33 cellular contexts compared by ENCODE assay signal in genomic region chr10:80755893-80756292, GRCh38.
DNase-seq lines count a peak whose midpoint lies in the region; ATAC-seq, FAIRE-seq and TF ChIP-seq lines count a peak whose summit lies in the region.
"Had no signal": no experiment of that assay in that cellular context is flagged by ENCODE, and none has a peak within 500 bp of the region (broad histone marks: within the 10 kb centered on the region; RNA-seq: fewer than 3 reads in every experiment).

No MANE protein-coding gene starts in this region.

- no peak overlapping the region for H3K9ac ChIP-seq in K562 (ENCODE audit: insufficient read depth in 1 of 2, low read depth in 2 of 2, low read length in 2 of 2)
- H3K9ac ChIP-seq in parathyroid adenoma = no peak overlapping the region
- H3K9ac ChIP-seq: BLaER1; BLaER1 treated with 17β-estradiol and CSF1 and Interleukin-3, amounts not matched to agents 10 nM and 100 nM had no signal

- POLR2A ChIA-PET in K562 (lab: Yijun Ruan, JAX) = no interaction called here

- TF ChIP-seq RAD21 in K562 (CRISPR knock-in tag; conservative IDR thresholded peaks at IDR 0.05 in 1 of 2, IDR thresholded peaks at IDR 0.05 in 1 of 2) = no peak

- H3K4me2 ChIP-seq in K562 (ENCODE audit: insufficient read depth, low read length) (no peak overlapping the region), parathyroid adenoma (ENCODE audit: low read length) (no peak overlapping the region)
- H3K4me2 ChIP-seq: A549; BLaER1; BLaER1 treated with 17β-estradiol and CSF1 and Interleukin-3, amounts not matched to agents 10 nM and 100 nM had no signal

- CTCF ChIA-PET in K562 (lab: Yijun Ruan, JAX; ENCODE audit: low intra/inter-chr PET ratio) = no interaction called here

- no peak for TF ChIP-seq EP300 in K562 (IDR thresholded peaks at IDR 0.05; ENCODE audit: low read length)
- no peak for TF ChIP-seq EP300 in esophagus muscularis mucosa (IDR thresholded peaks at IDR 0.05)

- H3K4me3 ChIP-seq in K562 (no peak overlapping the region), parathyroid adenoma (ENCODE audit: low read depth, low read length) (no peak overlapping the region), esophagus muscularis mucosa (no peak overlapping the region)
- H3K4me3 ChIP-seq: A549; BLaER1; BLaER1 treated with 17β-estradiol and CSF1 and Interleukin-3, amounts not matched to agents 10 nM and 100 nM had no signal

- in situ Hi-C loops in K562 (cut with MboI) = no loop called here

- no peaks in the 10 kb centered on the region for H3K79me2 ChIP-seq in K562 (ENCODE audit: control insufficient read depth, insufficient read depth, low read length)
- no peaks in the 10 kb centered on the region for H3K79me2 ChIP-seq in parathyroid adenoma

- BruUV-seq in K562 (replicated peaks; lab: Mats Ljungman, UMichigan) = no TSS peak

- TF ChIP-seq CTCF in K562 (IDR thresholded peaks at IDR 0.05 in 2 of 3, conservative IDR thresholded peaks at IDR 0.05 in 1 of 3; ENCODE audit: insufficient read depth in 2 of 3, low read depth in 1 of 3, low read length in 3 of 3) = no peak
- no peak for TF ChIP-seq CTCF in parathyroid adenoma (IDR thresholded peaks at IDR 0.05)
- TF ChIP-seq CTCF in esophagus muscularis mucosa (IDR thresholded peaks at IDR 0.05) = no peak

- H3K9me1 ChIP-seq in K562 (ENCODE audit: control insufficient read depth, insufficient read depth, low read length) = no peaks in the 10 kb centered on the region

- DNase-seq in OCI-M1 (lab: John Stamatoyannopoulos, UW) (peak; percentile 43), K562 (ENCODE audit: extremely low read depth in 1 of 4, low spot score in 3 of 4) (peak; percentile 41 to 65 (median 56)), medulla oblongata (ENCODE audit: extremely low spot score) (no peak), esophagus muscularis mucosa (ENCODE audit: extremely low spot score) (no peak)
- DNase-seq: 8988T; ACHN; AML-193; BE2C; C1 segment of cervical spinal cord; Caco-2; Calu3; CD4-positive, alpha-beta memory T cell; CD4-positive, alpha-beta T cell; CD4-positive, CD25-positive, alpha-beta regulatory T cell; CD8-positive, alpha-beta memory T cell; CD8-positive, alpha-beta T cell; COR-L47; DMS 273 treated with DMSO at 0.1 percent for 48 hours; DMS153; DMS53; DMS79; DMS79 treated with DMSO at 0.1 percent for 48 hours; DND-41; EL had no signal

- no peaks in the 10 kb centered on the region for H4K20me1 ChIP-seq in K562 (replicated peaks; ENCODE audit: control insufficient read depth, insufficient read depth, low read length)
- H4K20me1 ChIP-seq: BLaER1; BLaER1 treated with 17β-estradiol and CSF1 and Interleukin-3, amounts not matched to agents 10 nM and 100 nM had no signal

- H3K9me3 ChIP-seq in K562 (replicated peaks; ENCODE audit: control insufficient read depth, insufficient read depth, low read depth, low read length) (no peaks in the 10 kb centered on the region), parathyroid adenoma (ENCODE audit: control insufficient read depth, low read length) (no peaks in the 10 kb centered on the region), esophagus muscularis mucosa (no peaks in the 10 kb centered on the region)
- H3K9me3 ChIP-seq: A549, BE2C, Caco-2 had no signal

- intact Hi-C loops in K562 (cut with micrococcal nuclease) (no loop called here), esophagus muscularis mucosa (cut with DNase I) (no loop called here)

- H3K27me3 ChIP-seq in K562 (ENCODE audit: control insufficient read depth in 2 of 2, insufficient read depth in 2 of 2, low read length in 2 of 2) = no peaks in the 10 kb centered on the region
- H3K27me3 ChIP-seq in parathyroid adenoma (ENCODE audit: control insufficient read depth, insufficient read depth, low read length) = no peaks in the 10 kb centered on the region
- no peaks in the 10 kb centered on the region for H3K27me3 ChIP-seq in esophagus muscularis mucosa
- H3K27me3 ChIP-seq: BE2C; BLaER1; BLaER1 treated with 17β-estradiol and CSF1 and Interleukin-3, amounts not matched to agents 10 nM and 100 nM had no signal

- H3K36me3 ChIP-seq in K562 (ENCODE audit: control insufficient read depth, insufficient read depth, low read length) (no peaks in the 10 kb centered on the region), parathyroid adenoma (ENCODE audit: control insufficient read depth, insufficient read depth, low read length) (no peaks in the 10 kb centered on the region), esophagus muscularis mucosa (no peaks in the 10 kb centered on the region)
- H3K36me3 ChIP-seq: BE2C; BLaER1; BLaER1 treated with 17β-estradiol and CSF1 and Interleukin-3, amounts not matched to agents 10 nM and 100 nM had no signal

- H2AFZ ChIP-seq in K562 (ENCODE audit: low read depth, low read length) (no peak overlapping the region), parathyroid adenoma (no peak overlapping the region)

- FAIRE-seq in K562 (lab: Jason Lieb, UNC) = no peak
- FAIRE-seq: A204.1, A549, D721Med had no signal

- peak; percentile 59 for ATAC-seq in K562
- ATAC-seq in HG02973 (IDR thresholded peaks at IDR 0.05; ENCODE audit: unreplicated experiment) = no peak
- ATAC-seq: A549; CD8-positive, alpha-beta T cell had no signal

- no peak overlapping the region for H3K27ac ChIP-seq in K562 (ENCODE audit: extremely low read depth, low read depth, low read length)
- H3K27ac ChIP-seq in parathyroid adenoma = peak overlapping the region; percentile 33
- no peak overlapping the region for H3K27ac ChIP-seq in esophagus muscularis mucosa (replicated peaks in 1 of 4)
- H3K27ac ChIP-seq: 22Rv1; A549; BLaER1; BLaER1 treated with 17β-estradiol and CSF1 and Interleukin-3, amounts not matched to agents 10 nM and 100 nM; C4-2B had no signal

- no peak for TF ChIP-seq POLR2A in K562 (conservative IDR thresholded peaks at IDR 0.05)
- TF ChIP-seq POLR2A in esophagus muscularis mucosa (IDR thresholded peaks at IDR 0.05; ENCODE audit: low read depth) = no peak

- WGBS in K562 (ENCODE audit: insufficient coverage, low coverage, missing lambda C conversion rate) = 9% methylated on average over 2 of the region's 2 CpGs
- WGBS in esophagus muscularis mucosa = 84% methylated on average over 2 of the region's 2 CpGs

- peaks cover 0 to 16% of the 10 kb centered on the region in 2 experiments; a peak in 3 of 5 replicates for H3K4me1 ChIP-seq in K562 (replicated peaks in 1 of 2; ENCODE audit: control insufficient read depth in 2 of 2, insufficient read depth in 2 of 2, low read length in 2 of 2)
- peaks cover 47% of the 10 kb centered on the region for H3K4me1 ChIP-seq in parathyroid adenoma
- H3K4me1 ChIP-seq in esophagus muscularis mucosa = no peaks in the 10 kb centered on the region
- H3K4me1 ChIP-seq: A549, BE2C, Caco-2 had no signal

TF ChIP-seq in K562, 482 proteins besides CTCF, POLR2A, EP300 and RAD21 (continues in another document):
- no peak for TF ChIP-seq BRD4 (IDR thresholded peaks at IDR 0.05)
- TF ChIP-seq TCF3 (CRISPR knock-in tag; IDR thresholded peaks at IDR 0.05) = peak; percentile 42; the same call in 1 of the 2 replicates
- TF ChIP-seq MTA2 (IDR thresholded peaks at IDR 0.05; ENCODE audit: low read depth) = peak; percentile 63
- TF ChIP-seq E4F1 (CRISPR knock-in tag; IDR thresholded peaks at IDR 0.05; ENCODE audit: borderline replicate concordance) = no peak
- peak; percentile 74 for TF ChIP-seq CBFA2T3 (IDR thresholded peaks at IDR 0.05)
- peak; percentile 79 for TF ChIP-seq ARID1B (IDR thresholded peaks at IDR 0.05)
- TF ChIP-seq GATA2 (CRISPR knock-in tag; IDR thresholded peaks at IDR 0.05) = 0 out of 2 replicates have a peak, but pooled peaks have one; percentile 16
- no peak for TF ChIP-seq FOXJ3 (CRISPR knock-in tag; IDR thresholded peaks at IDR 0.05)
- TF ChIP-seq DPF2 (IDR thresholded peaks at IDR 0.05) = 0 out of 2 replicates have a peak, but pooled peaks have one; percentile 32
- peak; percentile 59; the same call in 1 of the 2 replicates for TF ChIP-seq POLR2AphosphoS5 (IDR thresholded peaks at IDR 0.05; ENCODE audit: control insufficient read depth, insufficient read depth, low read depth, low read length)
- TF ChIP-seq ZBTB49 (CRISPR knock-in tag; IDR thresholded peaks at IDR 0.05; ENCODE audit: borderline replicate concordance) = no peak
- 0 out of 2 replicates have a peak, but pooled peaks have one; percentile 30 for TF ChIP-seq SMARCA4 (IDR thresholded peaks at IDR 0.05)
- peak; percentile 75 for TF ChIP-seq TAL1 (IDR thresholded peaks at IDR 0.05)
- TF ChIP-seq NCOR1 (IDR thresholded peaks at IDR 0.05) = peak; percentile 48; the same call in 1 of the 2 replicates

Comparison
In these comparisons a context has a peak if more than half of its experiments do, and no peak if none do; other contexts are left out.
1. DNase-seq: peak in OCI-M1 (single experiment) and K562 (4 of 4); none in medulla oblongata (single experiment) and esophagus muscularis mucosa (single experiment).